ENCODE assay signal across 11 cellular contexts in the genomic region with DNA sequence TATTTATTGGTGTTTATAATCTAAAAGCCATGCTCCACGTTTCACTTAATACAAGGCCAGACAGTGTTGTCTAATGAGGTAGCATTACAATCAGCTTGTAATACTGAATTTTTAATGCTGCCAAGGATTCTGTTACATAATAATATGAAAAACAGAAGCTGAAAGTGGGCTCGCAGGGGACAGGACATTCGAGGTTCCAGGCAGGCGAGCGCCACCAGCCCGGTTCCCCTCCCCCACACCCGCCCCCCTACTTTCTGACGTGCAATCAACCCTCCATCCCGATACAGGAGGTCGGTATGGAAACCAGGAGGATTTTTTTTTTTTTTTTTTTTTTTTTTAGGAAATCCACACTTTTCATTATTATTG. TPM values are rescaled to one million over a fixed set of nuclear protein-coding genes. Genes with fewer than 3 reads are reported as not detected.
A peak's percentile ranks its signal among the peaks of the same experiment; 100 is the strongest.
DNase-seq lines count a peak whose midpoint lies in the region; ATAC-seq and TF ChIP-seq lines count a peak whose summit lies in the region.
"Had no signal": no experiment of that assay in that cellular context is flagged by ENCODE, and none has a peak within 500 bp of the region (broad histone marks: within the 10 kb centered on the region; RNA-seq: fewer than 3 reads in every experiment).

No MANE protein-coding gene starts in this region.

- peak overlapping the region; percentile 92 for H3K27ac ChIP-seq in SK-N-MC
- H3K27ac ChIP-seq in iPS-20b (ENCODE audit: low read length): no peak overlapping the region
- H3K27ac ChIP-seq in skeletal muscle tissue (ENCODE audit: low read depth, low read length): peak overlapping the region; percentile 98

- H3K27me3 Mint-ChIP-seq in HFFc6 (ENCODE audit: insufficient read depth): peaks cover 3% of the 10 kb centered on the region; the same call in 1 of the 2 replicates

- H3K9ac ChIP-seq in SK-N-MC (ENCODE audit: insufficient read length) (no peak overlapping the region), iPS-20b (ENCODE audit: low read depth, low read length) (no peak overlapping the region), skeletal muscle tissue (ENCODE audit: low read depth in 1 of 3, low read length in 3 of 3) (peak overlapping the region; percentile 79 to 91 (median 90))

- no peaks in the 10 kb centered on the region for H3K9me3 Mint-ChIP-seq in HFFc6
- H3K9me3 Mint-ChIP-seq: activated naive CD8-positive, alpha-beta T cell treated with anti-CD3 and anti-CD28 coated beads, Interleukin-2, amount 10 ng/mL, durations not matched to agents 7 days and 5 days had no signal

- H3K36me3 ChIP-seq in SK-N-MC (ENCODE audit: insufficient read depth, low read length): no peaks in the 10 kb centered on the region
- H3K36me3 ChIP-seq in iPS-20b (ENCODE audit: insufficient read depth, low read depth, low read length): no peaks in the 10 kb centered on the region
- H3K36me3 ChIP-seq in skeletal muscle tissue (ENCODE audit: control insufficient read depth in 3 of 3, insufficient read depth in 3 of 3, low read length in 3 of 3): no peaks in the 10 kb centered on the region

- H3K9me3 ChIP-seq in SK-N-MC (ENCODE audit: low read depth, low read length) (no peaks in the 10 kb centered on the region), iPS-20b (ENCODE audit: insufficient read depth, low read depth, low read length) (no peaks in the 10 kb centered on the region), skeletal muscle tissue (ENCODE audit: control insufficient read depth in 3 of 3, low read length in 3 of 3) (no peaks in the 10 kb centered on the region)

- H3K27me3 ChIP-seq in iPS-20b (ENCODE audit: insufficient read depth, low read length) (peaks cover 88% of the 10 kb centered on the region), skeletal muscle tissue (ENCODE audit: control insufficient read depth in 3 of 3, insufficient read depth in 3 of 3, low read length in 3 of 3) (no peaks in the 10 kb centered on the region)

- ATAC-seq in HG03097 (IDR thresholded peaks at IDR 0.05; ENCODE audit: low FRiP score, unreplicated experiment): no peak
- ATAC-seq in GM18517 (IDR thresholded peaks at IDR 0.05; ENCODE audit: unreplicated experiment): no peak
- ATAC-seq: activated CD4-positive, CD25-positive, alpha-beta regulatory T cell treated with anti-CD3 and anti-CD28 coated beads, Interleukin-2, amount 50 U/mL, for 24 hours; K562 had no signal

- TF ChIP-seq CTCF in HFFc6 (IDR thresholded peaks at IDR 0.05): no peak

- peaks cover 3% of the 10 kb centered on the region for H3K4me1 Mint-ChIP-seq in HFFc6 (ENCODE audit: low read depth)

- H3K4me3 ChIP-seq in SK-N-MC (peak overlapping the region; percentile 80), iPS-20b (ENCODE audit: low read length) (peak overlapping the region; percentile 49; the same call in 1 of the 2 replicates), skeletal muscle tissue (ENCODE audit: low read length in 3 of 3) (peak overlapping the region in 2 of 3 donors; percentile 66 to 71)
- H3K4me3 ChIP-seq: K562 had no signal

- H3K36me3 Mint-ChIP-seq in HFFc6 (ENCODE audit: low read depth): no peaks in the 10 kb centered on the region

- H3K27ac Mint-ChIP-seq in HFFc6: peak overlapping the region; percentile 46; the same call in 1 of the 2 replicates
- H3K27ac Mint-ChIP-seq: activated naive CD8-positive, alpha-beta T cell treated with anti-CD3 and anti-CD28 coated beads, Interleukin-2, amount 10 ng/mL, durations not matched to agents 7 days and 5 days had no signal

- peaks cover 41% of the 10 kb centered on the region for H3K4me1 ChIP-seq in iPS-20b (ENCODE audit: insufficient read depth, low read length)
- peaks cover 37 to 52% (median 47%) of the 10 kb centered on the region in 3 donors for H3K4me1 ChIP-seq in skeletal muscle tissue (ENCODE audit: control insufficient read depth in 3 of 3, insufficient read depth in 3 of 3, low read length in 3 of 3)

- DNase-seq in HFFc6 (no peak), SK-N-MC (ENCODE audit: low read depth, low spot score) (no peak), NCI-H69 (lab: John Stamatoyannopoulos, UW) (no peak)
- no peak for DNase-seq in activated CD4-positive, CD25-positive, alpha-beta regulatory T cell (lab: John Stamatoyannopoulos, UW)
- DNase-seq: activated naive CD8-positive, alpha-beta T cell treated with anti-CD3 and anti-CD28 coated beads, Interleukin-2, amount 10 ng/mL, durations not matched to agents 7 days and 5 days had no signal

- H3K4me3 Mint-ChIP-seq in HFFc6: no peak overlapping the region; the same call in 1 of the 2 replicates
- H3K4me3 Mint-ChIP-seq: activated naive CD8-positive, alpha-beta T cell treated with anti-CD3 and anti-CD28 coated beads, Interleukin-2, amount 10 ng/mL, durations not matched to agents 7 days and 5 days had no signal

RNA-seq across cellular contexts. Expression of a gene that starts 6.2 kb away (rescaled TPM):
- 10 to 100 TPM; 14.5 to 25.8 (median 15.8) TPM for total RNA-seq in HFFc6 (2021; fragmentation: NEBNext Ultra II Directional; extraction: Animal tissue kit (Norgen Biotek cat#: 25700))
- total RNA-seq in skeletal muscle tissue: 8.9 TPM

Comparison
In these comparisons a context has a peak if more than half of its experiments do, and no peak if none do; other contexts are left out.
1. H3K9ac ChIP-seq: peak in skeletal muscle tissue (3 of 3); none in SK-N-MC (single experiment) and iPS-20b (single experiment).
2. Peak in every context shown above with its lines, with median percentiles within 50 percentile points of each other: H3K4me3 ChIP-seq.